ENCODE assay signal across 15 cellular contexts in the genomic region with DNA sequence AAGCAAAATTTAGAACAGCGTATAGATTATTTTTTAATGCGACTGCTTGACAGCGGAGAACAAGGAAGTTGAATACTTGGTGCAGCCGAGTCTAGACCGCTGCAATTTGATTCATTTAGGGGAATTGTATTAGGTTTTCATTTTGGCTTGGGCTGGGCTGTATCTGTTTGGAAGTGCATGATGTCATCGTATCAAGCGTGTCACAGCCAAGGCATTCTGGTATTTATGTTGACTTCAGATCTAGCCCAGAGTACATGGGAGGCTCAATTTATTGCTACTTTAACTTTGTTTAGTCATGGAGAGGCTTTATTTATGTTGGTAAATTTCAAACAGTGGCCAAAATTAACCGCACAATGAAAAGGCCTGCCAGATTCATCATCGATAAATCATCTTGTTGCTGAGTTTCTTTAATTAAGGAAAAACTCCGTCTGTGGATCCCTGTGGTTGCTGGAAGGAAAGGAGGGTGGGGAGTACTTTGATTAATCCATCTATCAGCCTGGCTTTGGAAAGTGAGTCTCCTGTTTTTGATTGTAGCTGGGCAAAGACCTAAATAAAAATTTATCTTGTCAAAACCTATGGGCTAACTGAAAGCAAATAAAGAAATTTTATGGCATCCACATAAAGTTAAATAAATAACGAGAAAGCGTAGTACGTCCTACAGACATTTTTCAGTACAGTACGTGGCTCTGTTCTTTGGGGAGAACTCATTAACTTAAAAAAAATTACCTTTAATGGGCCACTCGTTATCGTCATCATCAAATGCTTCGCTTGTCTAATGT.
DNase-seq lines count a peak whose midpoint lies in the region; ATAC-seq and TF ChIP-seq lines count a peak whose summit lies in the region.
"Had no signal": no experiment of that assay in that cellular context is flagged by ENCODE, and none has a peak within 500 bp of the region (broad histone marks: within the 10 kb centered on the region; RNA-seq: fewer than 3 reads in every experiment).

No MANE protein-coding gene starts in this region.

- no peaks in the 10 kb centered on the region for H3K36me3 Mint-ChIP-seq in activated naive CD4-positive, alpha-beta T cell treated with anti-CD3 and anti-CD28 coated beads for 36 hours (ENCODE audit: low read depth)
- H3K36me3 Mint-ChIP-seq: activated naive CD8-positive, alpha-beta T cell treated with anti-CD3 and anti-CD28 coated beads, Interleukin-2, amount 10 ng/mL, durations not matched to agents 7 days and 5 days had no signal

- no peaks in the 10 kb centered on the region for H3K4me1 Mint-ChIP-seq in activated naive CD4-positive, alpha-beta T cell treated with anti-CD3 and anti-CD28 coated beads for 36 hours (ENCODE audit: low read depth)

- H3K9ac ChIP-seq in stomach smooth muscle (ENCODE audit: low read length in 2 of 2): no peak overlapping the region

- no peak for TF ChIP-seq CTCF in HEK293 (tag by site-specific recombination; IDR thresholded peaks at IDR 0.05)

- CTCF ChIA-PET in HEK293 (lab: Yijun Ruan, JAX): interaction anchor here (2.0 to 2.4 kb wide), 2 partner anchors 23 to 48 kb away, joined by 7 to 17 read pairs; no protein-coding TSS in a partner anchor
- CTCF ChIA-PET in activated naive CD4-positive, alpha-beta T cell treated with anti-CD3 and anti-CD28 coated beads for 36 hours (lab: Charles Lee): no interaction called here

- peaks cover 2% of the 10 kb centered on the region for H3K9me3 Mint-ChIP-seq in activated naive CD4-positive, alpha-beta T cell treated with anti-CD3 and anti-CD28 coated beads for 36 hours
- H3K9me3 Mint-ChIP-seq: activated naive CD8-positive, alpha-beta T cell treated with anti-CD3 and anti-CD28 coated beads, Interleukin-2, amount 10 ng/mL, durations not matched to agents 7 days and 5 days had no signal

- POLR2A ChIA-PET in HEK293 (lab: Yijun Ruan, JAX): no interaction called here

- no peak overlapping the region for H3K4me3 Mint-ChIP-seq in activated naive CD4-positive, alpha-beta T cell treated with anti-CD3 and anti-CD28 coated beads for 36 hours
- H3K4me3 Mint-ChIP-seq: activated CD4-positive, alpha-beta T cell treated with anti-CD3 and anti-CD28 coated beads, Interleukin-2, amount 10 ng/mL, durations not matched to agents 7 days and 5 days; activated naive CD8-positive, alpha-beta T cell treated with anti-CD3 and anti-CD28 coated beads, Interleukin-2, amount 10 ng/mL, durations not matched to agents 7 days and 5 days; stimulated activated naive B cell treated with anti-CD40 and anti-IgM and Interleukin-4, amounts not matched to agents 10 μg/mL and 1 μg/mL and 100 μg/mL, for 72 hours had no signal

- H3K27me3 Mint-ChIP-seq in activated naive CD4-positive, alpha-beta T cell treated with anti-CD3 and anti-CD28 coated beads for 36 hours (ENCODE audit: low read depth): peaks cover 8% of the 10 kb centered on the region
- H3K27me3 Mint-ChIP-seq: activated CD4-positive, alpha-beta T cell treated with anti-CD3 and anti-CD28 coated beads, Interleukin-2, amount 10 ng/mL, durations not matched to agents 7 days and 5 days had no signal

- H3K4me3 ChIP-seq in HEK293 (ENCODE audit: low read depth, low read length): peak overlapping the region; percentile 23
- H3K4me3 ChIP-seq in stomach smooth muscle (ENCODE audit: low read length in 2 of 2): peak overlapping the region; percentile 44 to 66
- H3K4me3 ChIP-seq: left ventricle myocardium inferior had no signal

- ATAC-seq in GM19351 (IDR thresholded peaks at IDR 0.05; ENCODE audit: unreplicated experiment) (no peak), HG02973 (IDR thresholded peaks at IDR 0.05; ENCODE audit: unreplicated experiment) (no peak)
- ATAC-seq: stimulated activated naive B cell treated with anti-CD40 and anti-IgM and Interleukin-4, amounts not matched to agents 10 μg/mL and 1 μg/mL and 100 μg/mL, for 72 hours had no signal

- H3K9me3 ChIP-seq in HEK293 (ENCODE audit: control insufficient read depth, insufficient read depth, low read depth, low read length) (no peaks in the 10 kb centered on the region), stomach smooth muscle (ENCODE audit: control insufficient read depth in 2 of 2, low read length in 2 of 2) (no peaks in the 10 kb centered on the region)

- H3K27me3 ChIP-seq in stomach smooth muscle (ENCODE audit: control insufficient read depth in 1 of 2, insufficient read depth in 2 of 2, low read length in 2 of 2): no peaks in the 10 kb centered on the region

- H3K4me1 ChIP-seq in HEK293 (ENCODE audit: control insufficient read depth, insufficient read depth, low read length): peaks cover 13% of the 10 kb centered on the region
- peaks cover 14% of the 10 kb centered on the region for H3K4me1 ChIP-seq in stomach smooth muscle (ENCODE audit: control insufficient read depth, insufficient read depth, low read length)
- H3K4me1 ChIP-seq: left ventricle myocardium inferior had no signal

- H3K36me3 ChIP-seq in HEK293 (ENCODE audit: control insufficient read depth in 2 of 2, insufficient read depth in 1 of 2, low read length in 2 of 2) (no peaks in the 10 kb centered on the region), stomach smooth muscle (ENCODE audit: control insufficient read depth in 2 of 2, insufficient read depth in 2 of 2, low read length in 2 of 2) (no peaks in the 10 kb centered on the region)
- H3K36me3 ChIP-seq: left ventricle myocardium inferior had no signal

- H3K27ac Mint-ChIP-seq in activated naive CD4-positive, alpha-beta T cell treated with anti-CD3 and anti-CD28 coated beads for 36 hours: no peak overlapping the region
- H3K27ac Mint-ChIP-seq: activated CD4-positive, alpha-beta T cell treated with anti-CD3 and anti-CD28 coated beads, Interleukin-2, amount 10 ng/mL, durations not matched to agents 7 days and 5 days; activated naive CD8-positive, alpha-beta T cell treated with anti-CD3 and anti-CD28 coated beads, Interleukin-2, amount 10 ng/mL, durations not matched to agents 7 days and 5 days; stimulated activated naive B cell treated with anti-CD40 and anti-IgM and Interleukin-4, amounts not matched to agents 10 μg/mL and 1 μg/mL and 100 μg/mL, for 72 hours had no signal

- DNase-seq in amniotic epithelial cell (ENCODE audit: low read depth) (peak; percentile 93), iris pigment epithelial cell (ENCODE audit: low read depth) (peak; percentile 72), NCI-H1092 (lab: John Stamatoyannopoulos, UW) (no peak)
- no peak for DNase-seq in activated naive CD4-positive, alpha-beta T cell treated with anti-CD3 and anti-CD28 coated beads for 36 hours
- DNase-seq: activated CD4-positive, alpha-beta T cell treated with anti-CD3 and anti-CD28 coated beads, Interleukin-2, amount 10 ng/mL, durations not matched to agents 7 days and 5 days; activated naive CD8-positive, alpha-beta T cell treated with anti-CD3 and anti-CD28 coated beads, Interleukin-2, amount 10 ng/mL, durations not matched to agents 7 days and 5 days; DND-41; erythroblast; left ventricle myocardium inferior; NCI-H1694 treated with DMSO at 0.1 percent for 48 hours; stimulated activated naive B cell treated with anti-CD40 and anti-IgM and Interleukin-4, amounts not matched to agents 10 μg/mL and 1 μg/mL and 100 μg/mL, for 72 hours had no signal

- intact Hi-C loops in activated naive CD4-positive, alpha-beta T cell treated with anti-CD3 and anti-CD28 coated beads for 36 hours (cut with micrococcal nuclease): no loop called here

- H3K27ac ChIP-seq in HEK293 (ENCODE audit: extremely low read depth, low read depth, low read length): peak overlapping the region; percentile 58
- H3K27ac ChIP-seq in stomach smooth muscle (ENCODE audit: low read length): no peak overlapping the region
- H3K27ac ChIP-seq: left ventricle myocardium inferior had no signal

TF ChIP-seq in HEK293, 187 proteins besides CTCF, POLR2A, EP300 and RAD21 (continues in another document):
- TF ChIP-seq ZSCAN23 (tag by site-specific recombination; IDR thresholded peaks at IDR 0.05) (no peak), TCF7L2 (IDR thresholded peaks at IDR 0.05; ENCODE audit: borderline replicate concordance, low read depth, low read length) (peak; percentile 41; the same call in 1 of the 2 replicates), ZNF626 (tag by site-specific recombination; IDR thresholded peaks at IDR 0.05) (no peak), HOXC10 (CRISPR knock-in tag; IDR thresholded peaks at IDR 0.05) (no peak), HOXD13 (CRISPR knock-in tag; IDR thresholded peaks at IDR 0.05; ENCODE audit: borderline replicate concordance) (no peak; the same call in 1 of the 2 replicates), ZNF155 (tag by site-specific recombination; IDR thresholded peaks at IDR 0.05) (no peak), GLI2 (tag by site-specific recombination; IDR thresholded peaks at IDR 0.05; ENCODE audit: borderline replicate concordance, low read depth) (peak; percentile 82), ZNF223 (tag by site-specific recombination; IDR thresholded peaks at IDR 0.05) (no peak), SP7 (tag by site-specific recombination; IDR thresholded peaks at IDR 0.05) (peak; percentile 86), ZNF670 (tag by site-specific recombination; IDR thresholded peaks at IDR 0.05; ENCODE audit: low read depth) (no peak), MZF1 (tag by site-specific recombination; IDR thresholded peaks at IDR 0.05; ENCODE audit: borderline replicate concordance) (peak; percentile 63; the same call in 1 of the 2 replicates), KLF1 (tag by site-specific recombination; IDR thresholded peaks at IDR 0.05) (0 out of 2 replicates have a peak, but pooled peaks have one; percentile 8), ZNF792 (tag by site-specific recombination; IDR thresholded peaks at IDR 0.05) (no peak)
- TF ChIP-seq, protein P1, sequence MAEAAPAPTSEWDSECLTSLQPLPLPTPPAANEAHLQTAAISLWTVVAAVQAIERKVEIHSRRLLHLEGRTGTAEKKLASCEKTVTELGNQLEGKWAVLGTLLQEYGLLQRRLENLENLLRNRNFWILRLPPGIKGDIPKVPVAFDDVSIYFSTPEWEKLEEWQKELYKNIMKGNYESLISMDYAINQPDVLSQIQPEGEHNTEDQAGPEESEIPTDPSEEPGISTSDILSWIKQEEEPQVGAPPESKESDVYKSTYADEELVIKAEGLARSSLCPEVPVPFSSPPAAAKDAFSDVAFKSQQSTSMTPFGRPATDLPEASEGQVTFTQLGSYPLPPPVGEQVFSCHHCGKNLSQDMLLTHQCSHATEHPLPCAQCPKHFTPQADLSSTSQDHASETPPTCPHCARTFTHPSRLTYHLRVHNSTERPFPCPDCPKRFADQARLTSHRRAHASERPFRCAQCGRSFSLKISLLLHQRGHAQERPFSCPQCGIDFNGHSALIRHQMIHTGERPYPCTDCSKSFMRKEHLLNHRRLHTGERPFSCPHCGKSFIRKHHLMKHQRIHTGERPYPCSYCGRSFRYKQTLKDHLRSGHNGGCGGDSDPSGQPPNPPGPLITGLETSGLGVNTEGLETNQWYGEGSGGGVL (tag by site-specific recombination; IDR thresholded peaks at IDR 0.05): 0 out of 2 replicates have a peak, but pooled peaks have one; percentile 24

Comparison
In these comparisons a context has a peak if more than half of its experiments do, and no peak if none do; other contexts are left out.
1. DNase-seq: peak in amniotic epithelial cell (single experiment) and iris pigment epithelial cell (single experiment); none in activated naive CD4-positive, alpha-beta T cell treated with anti-CD3 and anti-CD28 coated beads for 36 hours (single experiment) and NCI-H1092 (single experiment).